ENCODE assay signal across 8 cellular contexts in genomic region chr7:66654275-66655112, GRCh38. TPM values are rescaled to one million over a fixed set of nuclear protein-coding genes. Genes with fewer than 3 reads are reported as not detected.
A peak's percentile ranks its signal among the peaks of the same experiment; 100 is the strongest.
DNase-seq lines count a peak whose midpoint lies in the region; ATAC-seq, FAIRE-seq and TF ChIP-seq lines count a peak whose summit lies in the region.

No MANE protein-coding gene starts in this region.

- intact Hi-C loops in kidney (cut with DNase I): no loop called here

- DNase-seq in AG20443 (ENCODE audit: low spot score) (peak; percentile 97), NCI-H446 (lab: John Stamatoyannopoulos, UW) (peak; percentile 93 to 97), cerebellar nuclear complex (lab: John Stamatoyannopoulos, UW) (peak; percentile 89), kidney (peak; percentile 100)
- peak; percentile 98 for DNase-seq in activated CD4-positive, CD25-positive, alpha-beta regulatory T cell treated with anti-CD3 and anti-CD28 coated beads, Interleukin-2, amount 50 U/mL, for 72 hours
- peak; percentile 90 to 96 for DNase-seq in stimulated activated CD4-positive, alpha-beta T cell treated with anti-CD3 and anti-CD28 coated beads, Interleukin-15, amount 100 ng/mL, for 1 hour (ENCODE audit: low read depth in 1 of 2, low spot score in 1 of 2)

- ATAC-seq in GM19043 (IDR thresholded peaks at IDR 0.05; ENCODE audit: low read depth, unreplicated experiment) (peak; percentile 86), HG03354 (IDR thresholded peaks at IDR 0.05; ENCODE audit: poor library complexity, severe bottlenecking, unreplicated experiment) (peak; percentile 93)

- FAIRE-seq in kidney (lab: Jason Lieb, UNC): no peak

- H3K9me3 ChIP-seq in kidney (ENCODE audit: control insufficient read depth in 1 of 2, low read length in 2 of 2): no peaks in the 10 kb centered on the region

- H3K9ac ChIP-seq in kidney (ENCODE audit: low read length in 2 of 2): peak overlapping the region; percentile 55 to 98

- H3K4me3 ChIP-seq in kidney (ENCODE audit: low read length in 2 of 2): peak overlapping the region; percentile 80 to 95

- H3K36me3 ChIP-seq in kidney (ENCODE audit: control insufficient read depth in 1 of 2, insufficient read depth in 2 of 2, low read length in 2 of 2): no peaks in the 10 kb centered on the region

- H3K27ac ChIP-seq in kidney (ENCODE audit: low read depth in 2 of 2, low read length in 2 of 2): peak overlapping the region; percentile 97 to 98

- no peak for TF ChIP-seq CTCF in kidney (IDR thresholded peaks at IDR 0.05; ENCODE audit: borderline replicate concordance, extremely low read depth, insufficient read depth)

- peaks cover 0 to 3% of the 10 kb centered on the region in 2 donors for H3K4me1 ChIP-seq in kidney (ENCODE audit: control insufficient read depth in 1 of 2, insufficient read depth in 1 of 2, low read depth in 1 of 2, low read length in 2 of 2)

RNA-seq across cellular contexts. Expression of gene KCTD7, which starts 25.8 kb away (rescaled TPM):
- 12.4 TPM for total RNA-seq in kidney
- polyA plus RNA-seq in kidney (ENCODE audit: insufficient read depth, low read depth, low replicate concordance): 7.2 TPM

Comparison
In these comparisons a context has a peak if more than half of its experiments do, and no peak if none do; other contexts are left out.
1. Peak in every context shown above with its lines: DNase-seq, ATAC-seq, H3K4me3 ChIP-seq and H3K27ac ChIP-seq.